ENCODE assay signal across 9 cellular contexts in the genomic region with DNA sequence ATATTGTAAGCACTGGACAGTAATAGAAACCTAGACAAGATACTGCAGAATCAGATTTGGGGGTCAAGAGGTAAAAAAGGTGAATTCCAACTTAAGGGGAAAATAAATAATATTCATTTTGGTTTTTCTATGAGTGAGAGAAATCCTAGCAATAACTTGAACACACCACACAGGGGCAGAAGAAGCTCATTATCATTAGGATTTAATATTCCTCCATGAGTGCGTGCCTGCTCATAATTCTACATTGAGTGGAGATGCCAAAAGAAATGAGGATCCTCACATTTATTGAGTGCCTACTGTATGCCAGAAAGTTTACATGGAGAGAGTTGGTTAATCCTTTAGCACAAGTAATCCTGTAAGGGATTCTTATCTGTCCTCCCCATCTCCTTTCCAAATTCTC. TPM values are rescaled to one million over a fixed set of nuclear protein-coding genes. Genes with fewer than 3 reads are reported as not detected.
DNase-seq lines count a peak whose midpoint lies in the region; ATAC-seq, FAIRE-seq and TF ChIP-seq lines count a peak whose summit lies in the region.
"Had no signal": no experiment of that assay in that cellular context is flagged by ENCODE, and none has a peak within 500 bp of the region (broad histone marks: within the 10 kb centered on the region; RNA-seq: fewer than 3 reads in every experiment).

No MANE protein-coding gene starts in this region.

- H3K4me3 ChIP-seq in GM06990 (replicated peaks; ENCODE audit: low read depth, low read length) = no peak overlapping the region
- no peak overlapping the region for H3K4me3 ChIP-seq in retinal pigment epithelial cell (ENCODE audit: low read length)
- H3K4me3 ChIP-seq: SJCRH30 had no signal

- FAIRE-seq in endometrium (lab: Jason Lieb, UNC) = peak; percentile 37

- peaks cover 3% of the 10 kb centered on the region for H3K27me3 ChIP-seq in GM06990 (replicated peaks; ENCODE audit: control insufficient read depth, insufficient read depth, low read length)
- H3K27me3 ChIP-seq: SJCRH30 had no signal

- no peak overlapping the region for H3K27ac Mint-ChIP-seq in effector memory CD8-positive, alpha-beta T cell

- no peaks in the 10 kb centered on the region for H3K4me1 Mint-ChIP-seq in effector memory CD8-positive, alpha-beta T cell (ENCODE audit: low read depth in 2 of 2)

- no peak for ATAC-seq in effector memory CD8-positive, alpha-beta T cell (replicated peaks)
- ATAC-seq in omental fat pad (ENCODE audit: low FRiP score) = no peak

- no peaks in the 10 kb centered on the region for H3K36me3 Mint-ChIP-seq in effector memory CD8-positive, alpha-beta T cell (ENCODE audit: insufficient read depth)

- H3K36me3 ChIP-seq in GM06990 (ENCODE audit: control insufficient read depth, insufficient read depth, low read length) = no peaks in the 10 kb centered on the region
- H3K36me3 ChIP-seq: SJCRH30 had no signal

- DNase-seq in GM06990 (ENCODE audit: extremely low read depth, insufficient read length) = no peak
- peak; percentile 28 to 42 for DNase-seq in NCI-H446 (lab: John Stamatoyannopoulos, UW)
- DNase-seq in retinal pigment epithelial cell (ENCODE audit: low read depth) = no peak
- DNase-seq in effector memory CD8-positive, alpha-beta T cell = no peak
- no peak for DNase-seq in activated CD4-positive, alpha-beta T cell treated with anti-CD3 and anti-CD28 coated beads for 48 hours
- DNase-seq in omental fat pad (ENCODE audit: low spot score) = no peak
- no peak for DNase-seq in stimulated activated CD4-positive, alpha-beta T cell treated with anti-CD3 and anti-CD28 coated beads, Interleukin-4, amount 100 ng/mL, for 4 hours

- no peak overlapping the region for H3K4me3 Mint-ChIP-seq in effector memory CD8-positive, alpha-beta T cell

- TF ChIP-seq CTCF in GM06990 (IDR thresholded peaks at IDR 0.05; ENCODE audit: insufficient read depth, low read length, poor library complexity, severe bottlenecking) (peak; percentile 24), retinal pigment epithelial cell (conservative IDR thresholded peaks at IDR 0.05; ENCODE audit: low read depth, low read length) (peak; percentile 48), omental fat pad (IDR thresholded peaks at IDR 0.05) (peak in 1 of 3 donors; percentile 13)

- H3K27me3 Mint-ChIP-seq in effector memory CD8-positive, alpha-beta T cell = peaks cover 57 to 82% of the 10 kb centered on the region in 2 donors

- peaks cover 0 to 7% of the 10 kb centered on the region in 2 donors for H3K9me3 Mint-ChIP-seq in effector memory CD8-positive, alpha-beta T cell

RNA-seq across cellular contexts. Expression of a gene that starts 40.5 kb away (rescaled TPM):
- 1 to 10 TPM; 2.8 to 7.5 (median 5.8) TPM for total RNA-seq in omental fat pad
- total RNA-seq: SJCRH30 had no signal

Comparison
In these comparisons a context has a peak if more than half of its experiments do, and no peak if none do; other contexts are left out.
1. DNase-seq: peak in NCI-H446 (2 of 2); none in GM06990 (single experiment), retinal pigment epithelial cell (single experiment), effector memory CD8-positive, alpha-beta T cell (0 of 3), activated CD4-positive, alpha-beta T cell treated with anti-CD3 and anti-CD28 coated beads for 48 hours (single experiment), omental fat pad (single experiment) and stimulated activated CD4-positive, alpha-beta T cell treated with anti-CD3 and anti-CD28 coated beads, Interleukin-4, amount 100 ng/mL, for 4 hours (0 of 2).